In genomic region chr4:69991016-69991415, GRCh38 we compare ENCODE assay signal across 36 cellular contexts. TPM values are rescaled to one million over a fixed set of nuclear protein-coding genes. Genes with fewer than 3 reads are reported as not detected.
"Had no signal": no experiment of that assay in that cellular context is flagged by ENCODE, and none has a peak within 500 bp of the region (broad histone marks: within the 10 kb centered on the region; RNA-seq: fewer than 3 reads in every experiment).

No MANE protein-coding gene starts in this region.

- H3K4me3 Mint-ChIP-seq: activated B cell treated with CpG ODN at 0.5 μM for 24 hours; activated CD4-positive, alpha-beta memory T cell treated with anti-CD3 and anti-CD28 coated beads, Interleukin-2, amount 10 ng/mL, durations not matched to agents 7 days and 5 days; activated CD4-positive, alpha-beta T cell treated with anti-CD3 and anti-CD28 coated beads, Interleukin-2, amount 10 ng/mL, durations not matched to agents 24 days and 14 days; activated CD8-positive, alpha-beta memory T cell treated with anti-CD3 and anti-CD28 coated beads, Interleukin-2, amount 10 ng/mL, durations not matched to agents 7 days and 5 days; activated CD8-positive, alpha-beta T cell treated with anti-CD3 and anti-CD28 coated beads, Interleukin-2, amount 10 ng/mL, durations not matched to agents 7 days and 5 days; activated naive CD4-positive, alpha-beta T cell treated with anti-CD3 and anti-CD28 coated beads, Interleukin-2, amount 10 ng/mL, durations not matched to agents 7 days and 5 days; activated naive CD4-positive, alpha-beta T cell treated with anti-CD3 and anti-CD28 coated beads, Interleukin-2, amount 50 U/mL, for 24 hours; activated naive CD8-positive, alpha-beta T cell; activated naive CD8-positive, alpha-beta T cell treated with anti-CD3 and anti-CD28 coated beads, Interleukin-2, amount 10 ng/mL, durations not matched to agents 7 days and 5 days; activated naive CD8-positive, alpha-beta T cell treated with anti-CD3 and anti-CD28 coated beads, Interleukin-2, amount 50 U/mL, for 24 hours; activated T-cell treated with anti-CD3 and anti-CD28 coated beads, Interleukin-2, amount 50 U/mL, for 24 hours; brain; central memory CD8-positive, alpha-beta T cell; T-helper 1 cell treated with Interleukin-12 subunit alpha and Interleukin-12 subunit beta and Interleukin-4 antibody, amounts not matched to agents 30 μg/mL and 1 μg/mL, for 36 hours; T-helper 2 cell treated with Interferon-gamma antibody and Interleukin-4, amounts not matched to agents 5 μg/mL and 100 μg/mL, for 36 hours had no signal

- H3K4me1 ChIP-seq: ascending aorta had no signal

- H3K27me3 Mint-ChIP-seq: activated B cell treated with CpG ODN at 0.5 μM for 24 hours; activated CD4-positive, alpha-beta T cell treated with anti-CD3 and anti-CD28 coated beads, Interleukin-2, amount 10 ng/mL, durations not matched to agents 24 days and 14 days; activated CD8-positive, alpha-beta memory T cell treated with anti-CD3 and anti-CD28 coated beads, Interleukin-2, amount 10 ng/mL, durations not matched to agents 7 days and 5 days; activated naive CD4-positive, alpha-beta T cell treated with anti-CD3 and anti-CD28 coated beads, Interleukin-2, amount 10 ng/mL, durations not matched to agents 7 days and 5 days; activated naive CD4-positive, alpha-beta T cell treated with anti-CD3 and anti-CD28 coated beads, Interleukin-2, amount 50 U/mL, for 24 hours; activated naive CD8-positive, alpha-beta T cell; activated naive CD8-positive, alpha-beta T cell treated with anti-CD3 and anti-CD28 coated beads, Interleukin-2, amount 10 ng/mL, durations not matched to agents 7 days and 5 days; activated naive CD8-positive, alpha-beta T cell treated with anti-CD3 and anti-CD28 coated beads, Interleukin-2, amount 50 U/mL, for 24 hours; activated T-cell treated with anti-CD3 and anti-CD28 coated beads, Interleukin-2, amount 50 U/mL, for 24 hours; central memory CD8-positive, alpha-beta T cell had no signal

- H3K9me3 ChIP-seq: ascending aorta had no signal

- H3K27ac Mint-ChIP-seq: activated B cell treated with CpG ODN at 0.5 μM for 24 hours; activated CD4-positive, alpha-beta memory T cell treated with anti-CD3 and anti-CD28 coated beads, Interleukin-2, amount 10 ng/mL, durations not matched to agents 7 days and 5 days; activated CD4-positive, alpha-beta T cell treated with anti-CD3 and anti-CD28 coated beads, Interleukin-2, amount 10 ng/mL, durations not matched to agents 24 days and 14 days; activated CD8-positive, alpha-beta memory T cell treated with anti-CD3 and anti-CD28 coated beads, Interleukin-2, amount 10 ng/mL, durations not matched to agents 7 days and 5 days; activated CD8-positive, alpha-beta T cell treated with anti-CD3 and anti-CD28 coated beads, Interleukin-2, amount 10 ng/mL, durations not matched to agents 7 days and 5 days; activated naive CD4-positive, alpha-beta T cell treated with anti-CD3 and anti-CD28 coated beads, Interleukin-2, amount 10 ng/mL, durations not matched to agents 7 days and 5 days; activated naive CD4-positive, alpha-beta T cell treated with anti-CD3 and anti-CD28 coated beads, Interleukin-2, amount 50 U/mL, for 24 hours; activated naive CD8-positive, alpha-beta T cell; activated naive CD8-positive, alpha-beta T cell treated with anti-CD3 and anti-CD28 coated beads, Interleukin-2, amount 10 ng/mL, durations not matched to agents 7 days and 5 days; activated naive CD8-positive, alpha-beta T cell treated with anti-CD3 and anti-CD28 coated beads, Interleukin-2, amount 50 U/mL, for 24 hours; activated T-cell treated with anti-CD3 and anti-CD28 coated beads, Interleukin-2, amount 50 U/mL, for 24 hours; activated T-helper 2 cell treated with anti-CD3 and anti-CD28 coated beads, Interferon-gamma antibody, Interleukin-2, Interleukin-4, amounts not matched to agents 10 μg/mL and 5 μg/mL and 100 μg/mL, durations not matched to agents 14 hours and 24 hours and 36 hours; brain; T-helper 1 cell treated with Interleukin-12 subunit alpha and Interleukin-12 subunit beta and Interleukin-4 antibody, amounts not matched to agents 30 μg/mL and 1 μg/mL, for 36 hours; T-helper 2 cell treated with Interferon-gamma antibody and Interleukin-4, amounts not matched to agents 5 μg/mL and 100 μg/mL, for 36 hours had no signal

- H3K9me3 Mint-ChIP-seq: activated B cell treated with CpG ODN at 0.5 μM for 24 hours; activated CD4-positive, alpha-beta memory T cell treated with anti-CD3 and anti-CD28 coated beads, Interleukin-2, amount 10 ng/mL, durations not matched to agents 7 days and 5 days; activated CD4-positive, alpha-beta T cell treated with anti-CD3 and anti-CD28 coated beads, Interleukin-2, amount 10 ng/mL, durations not matched to agents 24 days and 14 days; activated naive CD4-positive, alpha-beta T cell treated with anti-CD3 and anti-CD28 coated beads, Interleukin-2, amount 10 ng/mL, durations not matched to agents 7 days and 5 days; activated naive CD4-positive, alpha-beta T cell treated with anti-CD3 and anti-CD28 coated beads, Interleukin-2, amount 50 U/mL, for 24 hours; activated naive CD8-positive, alpha-beta T cell treated with anti-CD3 and anti-CD28 coated beads, Interleukin-2, amount 10 ng/mL, durations not matched to agents 7 days and 5 days; activated naive CD8-positive, alpha-beta T cell treated with anti-CD3 and anti-CD28 coated beads, Interleukin-2, amount 50 U/mL, for 24 hours; activated T-cell treated with anti-CD3 and anti-CD28 coated beads, Interleukin-2, amount 50 U/mL, for 24 hours; activated T-helper 2 cell treated with anti-CD3 and anti-CD28 coated beads, Interferon-gamma antibody, Interleukin-2, Interleukin-4, amounts not matched to agents 10 μg/mL and 5 μg/mL and 100 μg/mL, durations not matched to agents 14 hours and 24 hours and 36 hours; brain; T-helper 1 cell treated with Interleukin-12 subunit alpha and Interleukin-12 subunit beta and Interleukin-4 antibody, amounts not matched to agents 30 μg/mL and 1 μg/mL, for 36 hours; T-helper 2 cell treated with Interferon-gamma antibody and Interleukin-4, amounts not matched to agents 5 μg/mL and 100 μg/mL, for 36 hours had no signal

- H3K36me3 Mint-ChIP-seq: activated CD8-positive, alpha-beta memory T cell treated with anti-CD3 and anti-CD28 coated beads, Interleukin-2, amount 10 ng/mL, durations not matched to agents 7 days and 5 days; activated naive CD4-positive, alpha-beta T cell treated with anti-CD3 and anti-CD28 coated beads, Interleukin-2, amount 10 ng/mL, durations not matched to agents 7 days and 5 days; activated naive CD4-positive, alpha-beta T cell treated with anti-CD3 and anti-CD28 coated beads, Interleukin-2, amount 50 U/mL, for 24 hours; activated naive CD8-positive, alpha-beta T cell; activated naive CD8-positive, alpha-beta T cell treated with anti-CD3 and anti-CD28 coated beads, Interleukin-2, amount 10 ng/mL, durations not matched to agents 7 days and 5 days; brain had no signal

- H3K27ac ChIP-seq: ascending aorta, VCaP had no signal

- H3K27me3 ChIP-seq: ascending aorta had no signal

- H3K4me1 Mint-ChIP-seq: activated B cell treated with CpG ODN at 0.5 μM for 24 hours; activated CD4-positive, alpha-beta memory T cell treated with anti-CD3 and anti-CD28 coated beads, Interleukin-2, amount 10 ng/mL, durations not matched to agents 7 days and 5 days; activated CD4-positive, alpha-beta T cell treated with anti-CD3 and anti-CD28 coated beads, Interleukin-2, amount 10 ng/mL, durations not matched to agents 24 days and 14 days; activated CD8-positive, alpha-beta memory T cell treated with anti-CD3 and anti-CD28 coated beads, Interleukin-2, amount 10 ng/mL, durations not matched to agents 7 days and 5 days; activated naive CD4-positive, alpha-beta T cell treated with anti-CD3 and anti-CD28 coated beads, Interleukin-2, amount 10 ng/mL, durations not matched to agents 7 days and 5 days; activated naive CD4-positive, alpha-beta T cell treated with anti-CD3 and anti-CD28 coated beads, Interleukin-2, amount 50 U/mL, for 24 hours; activated naive CD8-positive, alpha-beta T cell treated with anti-CD3 and anti-CD28 coated beads, Interleukin-2, amount 10 ng/mL, durations not matched to agents 7 days and 5 days; activated naive CD8-positive, alpha-beta T cell treated with anti-CD3 and anti-CD28 coated beads, Interleukin-2, amount 50 U/mL, for 24 hours; brain; central memory CD8-positive, alpha-beta T cell had no signal

- H3K4me3 ChIP-seq: ascending aorta had no signal

- DNase-seq: activated B cell treated with CpG ODN at 0.5 μM for 24 hours; activated CD4-positive, alpha-beta memory T cell treated with anti-CD3 and anti-CD28 coated beads, Interleukin-2, amount 10 ng/mL, durations not matched to agents 7 days and 5 days; activated CD4-positive, alpha-beta T cell treated with anti-CD3 and anti-CD28 coated beads for 4 hours; activated CD4-positive, alpha-beta T cell treated with anti-CD3 and anti-CD28 coated beads, Interleukin-2, amount 10 ng/mL, durations not matched to agents 24 days and 14 days; activated CD4-positive, alpha-beta T cell treated with anti-CD3 and anti-CD28 coated beads, Interleukin-2, amount 50 U/mL, for 48 hours; activated CD4-positive, CD25-positive, alpha-beta regulatory T cell treated with anti-CD3 and anti-CD28 coated beads, Interleukin-2, amount 50 U/mL, for 72 hours; activated CD8-positive, alpha-beta memory T cell treated with anti-CD3 and anti-CD28 coated beads for 24 hours; activated CD8-positive, alpha-beta memory T cell treated with anti-CD3 and anti-CD28 coated beads, Interleukin-2, amount 10 ng/mL, durations not matched to agents 7 days and 5 days; activated CD8-positive, alpha-beta memory T cell treated with anti-CD3 and anti-CD28 coated beads, Interleukin-2, amount 50 U/mL, for 48 hours; activated CD8-positive, alpha-beta T cell treated with anti-CD3 and anti-CD28 coated beads, Interleukin-2, amount 10 ng/mL, durations not matched to agents 7 days and 5 days; activated effector memory CD4-positive, alpha-beta T cell treated with Interleukin-2 at 50 U/mL for 16 hours; activated gamma-delta T cell; activated naive CD4-positive, alpha-beta T cell treated with anti-CD3 and anti-CD28 coated beads, Interleukin-2, amount 10 ng/mL, durations not matched to agents 7 days and 5 days; activated naive CD4-positive, alpha-beta T cell treated with Interleukin-2 at 50 U/mL for 16 hours; activated naive CD8-positive, alpha-beta T cell treated with anti-CD3 and anti-CD28 coated beads, Interleukin-2, amount 10 ng/mL, durations not matched to agents 7 days and 5 days; activated naive CD8-positive, alpha-beta T cell treated with anti-CD3 and anti-CD28 coated beads, Interleukin-2, amount 50 U/mL, for 24 hours; activated T-cell treated with anti-CD3 and anti-CD28 coated beads, Interleukin-2, amount 50 U/mL, for 24 hours; activated T-cell treated with anti-CD3 and anti-CD28 coated beads, Interleukin-2, amount 50 U/mL, for 48 hours; amygdala; anterior cingulate cortex; caudate nucleus; cerebellar nuclear complex; T-helper 1 cell; T-helper 2 cell; T-helper 9 cell had no signal

- H3K36me3 ChIP-seq: ascending aorta had no signal

RNA-seq across cellular contexts. Expression of gene STATH, which starts 4.8 kb away (rescaled TPM):
- total RNA-seq: activated B cell treated with CpG ODN at 0.5 μM for 24 hours; activated CD4-positive, alpha-beta memory T cell treated with anti-CD3 and anti-CD28 coated beads, Interleukin-2, amount 10 ng/mL, durations not matched to agents 7 days and 5 days; activated CD4-positive, alpha-beta T cell treated with anti-CD3 and anti-CD28 coated beads, Interleukin-2, amount 10 ng/mL, durations not matched to agents 24 days and 14 days; activated CD8-positive, alpha-beta memory T cell treated with anti-CD3 and anti-CD28 coated beads, Interleukin-2, amount 10 ng/mL, durations not matched to agents 7 days and 5 days; activated CD8-positive, alpha-beta T cell treated with anti-CD3 and anti-CD28 coated beads, Interleukin-2, amount 10 ng/mL, durations not matched to agents 7 days and 5 days; activated naive CD8-positive, alpha-beta T cell treated with anti-CD3 and anti-CD28 coated beads, Interleukin-2, amount 10 ng/mL, durations not matched to agents 7 days and 5 days; activated T-helper 2 cell treated with anti-CD3 and anti-CD28 coated beads, Interferon-gamma antibody, Interleukin-2, Interleukin-4, amounts not matched to agents 10 μg/mL and 5 μg/mL and 100 μg/mL, durations not matched to agents 14 hours and 24 hours and 36 hours; ascending aorta; bronchial epithelial cell had no signal
- polyA plus RNA-seq: adipose tissue had no signal

RNA-seq across cellular contexts. Expression of gene CSN2, which starts 25.5 kb away (rescaled TPM):
- total RNA-seq: activated B cell treated with CpG ODN at 0.5 μM for 24 hours; activated CD4-positive, alpha-beta memory T cell treated with anti-CD3 and anti-CD28 coated beads, Interleukin-2, amount 10 ng/mL, durations not matched to agents 7 days and 5 days; activated CD4-positive, alpha-beta T cell treated with anti-CD3 and anti-CD28 coated beads, Interleukin-2, amount 10 ng/mL, durations not matched to agents 24 days and 14 days; activated CD8-positive, alpha-beta memory T cell treated with anti-CD3 and anti-CD28 coated beads, Interleukin-2, amount 10 ng/mL, durations not matched to agents 7 days and 5 days; activated CD8-positive, alpha-beta T cell treated with anti-CD3 and anti-CD28 coated beads, Interleukin-2, amount 10 ng/mL, durations not matched to agents 7 days and 5 days; activated naive CD8-positive, alpha-beta T cell treated with anti-CD3 and anti-CD28 coated beads, Interleukin-2, amount 10 ng/mL, durations not matched to agents 7 days and 5 days; activated T-helper 2 cell treated with anti-CD3 and anti-CD28 coated beads, Interferon-gamma antibody, Interleukin-2, Interleukin-4, amounts not matched to agents 10 μg/mL and 5 μg/mL and 100 μg/mL, durations not matched to agents 14 hours and 24 hours and 36 hours; ascending aorta; bronchial epithelial cell had no signal
- polyA plus RNA-seq: adipose tissue had no signal

RNA-seq across cellular contexts. Expression of gene HTN3, which starts 37.2 kb away (rescaled TPM):
- total RNA-seq: activated B cell treated with CpG ODN at 0.5 μM for 24 hours; activated CD4-positive, alpha-beta memory T cell treated with anti-CD3 and anti-CD28 coated beads, Interleukin-2, amount 10 ng/mL, durations not matched to agents 7 days and 5 days; activated CD4-positive, alpha-beta T cell treated with anti-CD3 and anti-CD28 coated beads, Interleukin-2, amount 10 ng/mL, durations not matched to agents 24 days and 14 days; activated CD8-positive, alpha-beta memory T cell treated with anti-CD3 and anti-CD28 coated beads, Interleukin-2, amount 10 ng/mL, durations not matched to agents 7 days and 5 days; activated CD8-positive, alpha-beta T cell treated with anti-CD3 and anti-CD28 coated beads, Interleukin-2, amount 10 ng/mL, durations not matched to agents 7 days and 5 days; activated naive CD8-positive, alpha-beta T cell treated with anti-CD3 and anti-CD28 coated beads, Interleukin-2, amount 10 ng/mL, durations not matched to agents 7 days and 5 days; activated T-helper 2 cell treated with anti-CD3 and anti-CD28 coated beads, Interferon-gamma antibody, Interleukin-2, Interleukin-4, amounts not matched to agents 10 μg/mL and 5 μg/mL and 100 μg/mL, durations not matched to agents 14 hours and 24 hours and 36 hours; ascending aorta; bronchial epithelial cell had no signal
- polyA plus RNA-seq: adipose tissue had no signal

RNA-seq across cellular contexts. Expression of gene HTN1, which starts 59.2 kb away (rescaled TPM):
- total RNA-seq: activated B cell treated with CpG ODN at 0.5 μM for 24 hours; activated CD4-positive, alpha-beta memory T cell treated with anti-CD3 and anti-CD28 coated beads, Interleukin-2, amount 10 ng/mL, durations not matched to agents 7 days and 5 days; activated CD4-positive, alpha-beta T cell treated with anti-CD3 and anti-CD28 coated beads, Interleukin-2, amount 10 ng/mL, durations not matched to agents 24 days and 14 days; activated CD8-positive, alpha-beta memory T cell treated with anti-CD3 and anti-CD28 coated beads, Interleukin-2, amount 10 ng/mL, durations not matched to agents 7 days and 5 days; activated CD8-positive, alpha-beta T cell treated with anti-CD3 and anti-CD28 coated beads, Interleukin-2, amount 10 ng/mL, durations not matched to agents 7 days and 5 days; activated naive CD8-positive, alpha-beta T cell treated with anti-CD3 and anti-CD28 coated beads, Interleukin-2, amount 10 ng/mL, durations not matched to agents 7 days and 5 days; activated T-helper 2 cell treated with anti-CD3 and anti-CD28 coated beads, Interferon-gamma antibody, Interleukin-2, Interleukin-4, amounts not matched to agents 10 μg/mL and 5 μg/mL and 100 μg/mL, durations not matched to agents 14 hours and 24 hours and 36 hours; ascending aorta; bronchial epithelial cell had no signal
- polyA plus RNA-seq: adipose tissue had no signal
